10 cellular contexts compared by ENCODE assay signal in the genomic region with DNA sequence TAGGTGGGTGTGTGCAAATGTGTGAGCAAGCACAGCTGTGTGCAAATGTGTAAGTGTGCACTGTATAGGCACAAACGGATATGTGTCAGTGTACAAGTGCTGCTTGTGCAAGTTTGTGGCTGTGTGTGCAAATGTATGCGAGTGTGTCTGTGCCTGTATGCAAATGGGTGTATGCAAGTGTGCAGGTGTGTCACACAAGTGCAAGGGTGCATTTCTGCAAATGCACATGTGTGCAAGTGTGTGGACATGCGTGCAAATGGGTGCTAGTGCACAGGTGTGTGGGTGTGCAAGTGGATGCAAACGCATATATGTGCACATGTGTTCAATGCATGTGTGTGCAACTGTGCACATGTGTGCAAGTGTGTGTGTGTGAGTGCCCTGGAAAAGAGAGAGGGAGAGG.
DNase-seq lines count a peak whose midpoint lies in the region; ATAC-seq and TF ChIP-seq lines count a peak whose summit lies in the region.
"Had no signal": no experiment of that assay in that cellular context is flagged by ENCODE, and none has a peak within 500 bp of the region (broad histone marks: within the 10 kb centered on the region; RNA-seq: fewer than 3 reads in every experiment).

No MANE protein-coding gene starts in this region.

- H3K27me3 ChIP-seq in H7 (ENCODE audit: control insufficient read depth, insufficient read depth, low read length) = no peaks in the 10 kb centered on the region; the same call in 1 of the 2 replicates

- DNase-seq in CD14-positive monocyte (ENCODE audit: low spot score) = no peak
- no peak for DNase-seq in activated naive CD8-positive, alpha-beta T cell treated with anti-CD3 and anti-CD28 coated beads, Interleukin-2, amount 50 U/mL, for 24 hours
- no peak for DNase-seq in natural killer cell treated with Interleukin-12 subunit alpha and Interleukin-12 subunit beta and Interleukin-15 and Interleukin-18, amount 100 ng/mL, for 72 hours (ENCODE audit: low spot score)
- DNase-seq in activated gamma-delta T cell treated with Interleukin-2 at 50 U/mL for 16 hours = no peak
- no peak for DNase-seq in medulla oblongata (ENCODE audit: extremely low spot score)
- no peak for DNase-seq in H7
- DNase-seq: DMS 273 treated with DMSO at 0.1 percent for 48 hours, NCI-H446 had no signal

- peaks cover 5 to 18% of the 10 kb centered on the region in 2 donors for H3K36me3 Mint-ChIP-seq in CD14-positive monocyte
- H3K36me3 Mint-ChIP-seq in activated naive CD8-positive, alpha-beta T cell treated with anti-CD3 and anti-CD28 coated beads, Interleukin-2, amount 50 U/mL, for 24 hours (ENCODE audit: low read depth) = peaks cover 3% of the 10 kb centered on the region
- no peaks in the 10 kb centered on the region for H3K36me3 Mint-ChIP-seq in natural killer cell treated with Interleukin-12 subunit alpha and Interleukin-12 subunit beta and Interleukin-15 and Interleukin-18, amount 100 ng/mL, for 72 hours

- H3K4me1 Mint-ChIP-seq in CD14-positive monocyte = peaks cover 69% of the 10 kb centered on the region
- peaks cover 85% of the 10 kb centered on the region for H3K4me1 Mint-ChIP-seq in activated naive CD8-positive, alpha-beta T cell treated with anti-CD3 and anti-CD28 coated beads, Interleukin-2, amount 50 U/mL, for 24 hours
- H3K4me1 Mint-ChIP-seq in natural killer cell treated with Interleukin-12 subunit alpha and Interleukin-12 subunit beta and Interleukin-15 and Interleukin-18, amount 100 ng/mL, for 72 hours (ENCODE audit: low read depth in 2 of 2) = peaks cover 51 to 74% of the 10 kb centered on the region in 2 donors

- ATAC-seq in HG03196 (IDR thresholded peaks at IDR 0.05; ENCODE audit: unreplicated experiment) = peak; percentile 3
- no peak for ATAC-seq in activated naive CD8-positive, alpha-beta T cell treated with anti-CD3 and anti-CD28 coated beads, Interleukin-2, amount 50 U/mL, for 24 hours
- no peak for ATAC-seq in natural killer cell treated with Interleukin-12 subunit alpha and Interleukin-12 subunit beta and Interleukin-15 and Interleukin-18, amount 100 ng/mL, for 72 hours
- ATAC-seq in esophagus mucosa = no peak

- intact Hi-C loops in CD14-positive monocyte (cut with micrococcal nuclease) = loop anchor here (5.0 kb wide), 1 partner anchor 35 kb away; no protein-coding TSS in a partner anchor

- H3K4me3 Mint-ChIP-seq in CD14-positive monocyte = peak overlapping the region; percentile 58 to 88
- H3K4me3 Mint-ChIP-seq in activated naive CD8-positive, alpha-beta T cell treated with anti-CD3 and anti-CD28 coated beads, Interleukin-2, amount 50 U/mL, for 24 hours = peak overlapping the region; percentile 65
- H3K4me3 Mint-ChIP-seq in natural killer cell treated with Interleukin-12 subunit alpha and Interleukin-12 subunit beta and Interleukin-15 and Interleukin-18, amount 100 ng/mL, for 72 hours = peak overlapping the region; percentile 85

- peaks cover 0 to 5% (median under 1%) of the 10 kb centered on the region in 7 donors for H3K9me3 Mint-ChIP-seq in CD14-positive monocyte
- no peaks in the 10 kb centered on the region for H3K9me3 Mint-ChIP-seq in activated naive CD8-positive, alpha-beta T cell treated with anti-CD3 and anti-CD28 coated beads, Interleukin-2, amount 50 U/mL, for 24 hours
- H3K9me3 Mint-ChIP-seq in natural killer cell treated with Interleukin-12 subunit alpha and Interleukin-12 subunit beta and Interleukin-15 and Interleukin-18, amount 100 ng/mL, for 72 hours = no peaks in the 10 kb centered on the region

- peaks cover 19 to 38% (median 30%) of the 10 kb centered on the region in 3 donors for H3K27me3 Mint-ChIP-seq in CD14-positive monocyte (ENCODE audit: low read depth in 3 of 3)
- peaks cover 2% of the 10 kb centered on the region for H3K27me3 Mint-ChIP-seq in activated naive CD8-positive, alpha-beta T cell treated with anti-CD3 and anti-CD28 coated beads, Interleukin-2, amount 50 U/mL, for 24 hours
- H3K27me3 Mint-ChIP-seq in natural killer cell treated with Interleukin-12 subunit alpha and Interleukin-12 subunit beta and Interleukin-15 and Interleukin-18, amount 100 ng/mL, for 72 hours = peaks cover 0 to 5% of the 10 kb centered on the region in 2 donors

- no peak for TF ChIP-seq CTCF in CD14-positive monocyte (IDR thresholded peaks at IDR 0.05)

- no peak overlapping the region for H3K4me3 ChIP-seq in H7 (ENCODE audit: insufficient read depth, low read depth, low read length)

- H3K36me3 ChIP-seq in H7 (replicated peaks; ENCODE audit: control insufficient read depth, insufficient read depth, low read length) = no peaks in the 10 kb centered on the region

- H3K27ac Mint-ChIP-seq in CD14-positive monocyte = peak overlapping the region; percentile 94 to 99 (median 97)
- H3K27ac Mint-ChIP-seq in activated naive CD8-positive, alpha-beta T cell treated with anti-CD3 and anti-CD28 coated beads, Interleukin-2, amount 50 U/mL, for 24 hours = peak overlapping the region; percentile 79
- peak overlapping the region; percentile 81 to 92 for H3K27ac Mint-ChIP-seq in natural killer cell treated with Interleukin-12 subunit alpha and Interleukin-12 subunit beta and Interleukin-15 and Interleukin-18, amount 100 ng/mL, for 72 hours
